In the genomic region with DNA sequence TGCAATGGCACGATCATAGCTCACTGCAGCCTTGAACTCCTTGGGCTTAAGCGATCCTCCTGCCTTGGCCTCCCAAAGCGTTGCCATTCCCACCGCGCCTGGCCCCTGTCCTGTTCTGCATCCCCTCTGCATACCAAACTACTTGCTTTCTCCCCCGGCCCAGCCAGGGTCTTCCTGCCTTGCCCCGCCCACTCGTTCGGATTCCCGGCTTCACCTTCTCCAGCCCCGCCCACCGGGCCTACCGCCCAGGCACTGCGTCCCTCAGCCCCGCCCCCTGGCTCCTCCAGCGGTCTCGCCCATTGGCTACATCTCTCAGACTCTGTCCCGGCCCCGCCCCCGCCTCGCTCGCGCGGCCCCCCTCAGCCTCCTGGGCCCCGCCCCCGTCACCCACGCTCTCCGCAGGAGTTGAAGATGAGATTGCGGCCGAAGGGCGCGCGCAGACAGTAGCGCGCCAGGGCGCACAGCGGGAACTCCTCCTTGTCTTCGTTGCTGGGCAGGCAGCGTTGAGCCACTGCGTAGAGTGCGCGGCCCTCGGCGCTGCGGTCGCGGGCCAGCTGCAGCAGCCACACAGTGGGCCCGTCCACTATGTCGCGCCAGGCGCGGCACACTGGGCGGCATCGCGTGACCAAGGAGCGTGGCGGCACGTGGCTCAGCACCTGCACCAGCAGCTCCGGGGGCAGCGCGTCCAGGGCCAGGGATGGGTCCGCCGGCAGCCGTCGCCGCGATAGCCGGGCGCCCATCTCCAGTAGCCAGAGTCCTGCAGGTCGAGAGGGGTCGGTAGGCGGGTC, we compare ENCODE assay signal across 1 cellular context.
A peak's percentile ranks its signal among the peaks of the same experiment; 100 is the strongest.
TF ChIP-seq lines count a peak whose summit lies in the region.

No MANE protein-coding gene starts in this region.

TF ChIP-seq in GM12878, 131 proteins besides CTCF, POLR2A, EP300 and RAD21:
- TF ChIP-seq RB1 (IDR thresholded peaks at IDR 0.05; ENCODE audit: borderline replicate concordance) (no peak), GATAD2B (conservative IDR thresholded peaks at IDR 0.05; ENCODE audit: low read depth) (0 out of 2 replicates have a peak, but pooled peaks have one; percentile 41), HDAC6 (IDR thresholded peaks at IDR 0.05; ENCODE audit: unreplicated experiment) (peak; percentile 66), FOXK2 (IDR thresholded peaks at IDR 0.05) (no peak), IKZF1 (conservative IDR thresholded peaks at IDR 0.05) (0 out of 2 replicates have a peak, but pooled peaks have one; percentile 17), EZH2 (IDR thresholded peaks at IDR 0.05; ENCODE audit: borderline replicate concordance, control insufficient read depth, low read depth, low read length) (no peak), TAF1 (IDR thresholded peaks at IDR 0.05; ENCODE audit: borderline replicate concordance, low read depth, low read length) (no peak), NR2C1 (IDR thresholded peaks at IDR 0.05) (no peak), BHLHE40 (IDR thresholded peaks at IDR 0.05; ENCODE audit: borderline replicate concordance in 1 of 2, low read depth in 2 of 2, low read length in 1 of 2) (peak; percentile 12 to 84; a peak in 3 of 4 replicates), STAT1 (conservative IDR thresholded peaks at IDR 0.05) (no peak), KLF5 (IDR thresholded peaks at IDR 0.05; ENCODE audit: partially characterized antibody) (no peak), PAX5 (IDR thresholded peaks at IDR 0.05; ENCODE audit: borderline replicate concordance, low read depth, low read length) (0 out of 2 replicates have a peak, but pooled peaks have one; percentile 53), ATF7 (IDR thresholded peaks at IDR 0.05; ENCODE audit: low read depth) (no peak), ZNF622 (IDR thresholded peaks at IDR 0.05) (no peak), TCF7 (IDR thresholded peaks at IDR 0.05; ENCODE audit: borderline replicate concordance) (no peak), ETV6 (conservative IDR thresholded peaks at IDR 0.05 in 1 of 2, IDR thresholded peaks at IDR 0.05 in 1 of 2; ENCODE audit: borderline replicate concordance in 1 of 2, low read depth in 1 of 2) (no peak), RBBP5 (conservative IDR thresholded peaks at IDR 0.05) (no peak)
- TF ChIP-seq, protein P1, sequence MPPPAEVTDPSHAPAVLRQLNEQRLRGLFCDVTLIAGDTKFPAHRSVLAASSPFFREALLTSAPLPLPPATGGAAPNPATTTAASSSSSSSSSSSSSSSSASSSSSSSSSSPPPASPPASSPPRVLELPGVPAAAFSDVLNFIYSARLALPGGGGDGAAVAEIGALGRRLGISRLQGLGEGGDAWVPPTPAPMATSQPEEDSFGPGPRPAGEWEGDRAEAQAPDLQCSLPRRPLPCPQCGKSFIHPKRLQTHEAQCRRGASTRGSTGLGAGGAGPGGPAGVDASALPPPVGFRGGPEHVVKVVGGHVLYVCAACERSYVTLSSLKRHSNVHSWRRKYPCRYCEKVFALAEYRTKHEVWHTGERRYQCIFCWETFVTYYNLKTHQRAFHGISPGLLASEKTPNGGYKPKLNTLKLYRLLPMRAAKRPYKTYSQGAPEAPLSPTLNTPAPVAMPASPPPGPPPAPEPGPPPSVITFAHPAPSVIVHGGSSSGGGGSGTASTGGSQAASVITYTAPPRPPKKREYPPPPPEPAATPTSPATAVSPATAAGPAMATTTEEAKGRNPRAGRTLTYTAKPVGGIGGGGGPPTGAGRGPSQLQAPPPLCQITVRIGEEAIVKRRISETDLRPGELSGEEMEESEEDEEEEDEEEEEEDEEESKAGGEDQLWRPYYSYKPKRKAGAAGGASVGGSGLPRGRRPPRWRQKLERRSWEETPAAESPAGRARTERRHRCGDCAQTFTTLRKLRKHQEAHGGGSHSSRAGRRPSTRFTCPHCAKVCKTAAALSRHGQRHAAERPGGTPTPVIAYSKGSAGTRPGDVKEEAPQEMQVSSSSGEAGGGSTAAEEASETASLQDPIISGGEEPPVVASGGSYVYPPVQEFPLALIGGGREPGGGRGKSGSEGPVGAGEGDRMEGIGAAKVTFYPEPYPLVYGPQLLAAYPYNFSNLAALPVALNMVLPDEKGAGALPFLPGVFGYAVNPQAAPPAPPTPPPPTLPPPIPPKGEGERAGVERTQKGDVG (CRISPR knock-in tag; IDR thresholded peaks at IDR 0.05) = no peak
- TF ChIP-seq, protein P2, sequence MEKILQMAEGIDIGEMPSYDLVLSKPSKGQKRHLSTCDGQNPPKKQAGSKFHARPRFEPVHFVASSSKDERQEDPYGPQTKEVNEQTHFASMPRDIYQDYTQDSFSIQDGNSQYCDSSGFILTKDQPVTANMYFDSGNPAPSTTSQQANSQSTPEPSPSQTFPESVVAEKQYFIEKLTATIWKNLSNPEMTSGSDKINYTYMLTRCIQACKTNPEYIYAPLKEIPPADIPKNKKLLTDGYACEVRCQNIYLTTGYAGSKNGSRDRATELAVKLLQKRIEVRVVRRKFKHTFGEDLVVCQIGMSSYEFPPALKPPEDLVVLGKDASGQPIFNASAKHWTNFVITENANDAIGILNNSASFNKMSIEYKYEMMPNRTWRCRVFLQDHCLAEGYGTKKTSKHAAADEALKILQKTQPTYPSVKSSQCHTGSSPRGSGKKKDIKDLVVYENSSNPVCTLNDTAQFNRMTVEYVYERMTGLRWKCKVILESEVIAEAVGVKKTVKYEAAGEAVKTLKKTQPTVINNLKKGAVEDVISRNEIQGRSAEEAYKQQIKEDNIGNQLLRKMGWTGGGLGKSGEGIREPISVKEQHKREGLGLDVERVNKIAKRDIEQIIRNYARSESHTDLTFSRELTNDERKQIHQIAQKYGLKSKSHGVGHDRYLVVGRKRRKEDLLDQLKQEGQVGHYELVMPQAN (conservative IDR thresholded peaks at IDR 0.05) = no peak
- TF ChIP-seq, protein P3, sequence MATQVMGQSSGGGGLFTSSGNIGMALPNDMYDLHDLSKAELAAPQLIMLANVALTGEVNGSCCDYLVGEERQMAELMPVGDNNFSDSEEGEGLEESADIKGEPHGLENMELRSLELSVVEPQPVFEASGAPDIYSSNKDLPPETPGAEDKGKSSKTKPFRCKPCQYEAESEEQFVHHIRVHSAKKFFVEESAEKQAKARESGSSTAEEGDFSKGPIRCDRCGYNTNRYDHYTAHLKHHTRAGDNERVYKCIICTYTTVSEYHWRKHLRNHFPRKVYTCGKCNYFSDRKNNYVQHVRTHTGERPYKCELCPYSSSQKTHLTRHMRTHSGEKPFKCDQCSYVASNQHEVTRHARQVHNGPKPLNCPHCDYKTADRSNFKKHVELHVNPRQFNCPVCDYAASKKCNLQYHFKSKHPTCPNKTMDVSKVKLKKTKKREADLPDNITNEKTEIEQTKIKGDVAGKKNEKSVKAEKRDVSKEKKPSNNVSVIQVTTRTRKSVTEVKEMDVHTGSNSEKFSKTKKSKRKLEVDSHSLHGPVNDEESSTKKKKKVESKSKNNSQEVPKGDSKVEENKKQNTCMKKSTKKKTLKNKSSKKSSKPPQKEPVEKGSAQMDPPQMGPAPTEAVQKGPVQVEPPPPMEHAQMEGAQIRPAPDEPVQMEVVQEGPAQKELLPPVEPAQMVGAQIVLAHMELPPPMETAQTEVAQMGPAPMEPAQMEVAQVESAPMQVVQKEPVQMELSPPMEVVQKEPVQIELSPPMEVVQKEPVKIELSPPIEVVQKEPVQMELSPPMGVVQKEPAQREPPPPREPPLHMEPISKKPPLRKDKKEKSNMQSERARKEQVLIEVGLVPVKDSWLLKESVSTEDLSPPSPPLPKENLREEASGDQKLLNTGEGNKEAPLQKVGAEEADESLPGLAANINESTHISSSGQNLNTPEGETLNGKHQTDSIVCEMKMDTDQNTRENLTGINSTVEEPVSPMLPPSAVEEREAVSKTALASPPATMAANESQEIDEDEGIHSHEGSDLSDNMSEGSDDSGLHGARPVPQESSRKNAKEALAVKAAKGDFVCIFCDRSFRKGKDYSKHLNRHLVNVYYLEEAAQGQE (IDR thresholded peaks at IDR 0.05; ENCODE audit: low read depth, low read length) = no peak
